ENCODE assay signal across 1 cellular context in the genomic region with DNA sequence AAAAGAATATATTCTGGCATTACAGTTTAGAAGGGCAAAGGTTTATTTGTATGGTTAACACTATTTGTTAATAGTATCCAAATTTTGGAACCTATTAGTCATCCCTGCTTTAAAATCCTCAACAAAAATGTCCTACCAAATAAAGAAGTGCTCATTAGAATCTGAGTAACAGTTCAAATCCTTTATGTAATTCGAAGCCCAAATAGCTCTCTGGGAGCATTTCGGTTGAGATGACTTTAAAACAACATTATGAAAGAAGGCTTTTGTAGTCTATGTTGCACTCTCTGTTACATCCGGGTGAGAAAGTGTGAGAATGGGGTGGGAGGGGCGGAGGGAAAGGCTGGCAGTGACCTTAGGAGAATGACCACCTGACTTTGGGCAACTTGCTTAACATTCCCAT.
TF ChIP-seq lines count a peak whose summit lies in the region.

No MANE protein-coding gene starts in this region.

TF ChIP-seq in GM23338, 12 proteins besides CTCF, POLR2A, EP300 and RAD21 (continued from another document):
- TF ChIP-seq ZNF462 (CRISPR knock-in tag; IDR thresholded peaks at IDR 0.05), result no peak
- TF ChIP-seq STAT1 (IDR thresholded peaks at IDR 0.05; ENCODE audit: unreplicated experiment), result no peak
- no peak for TF ChIP-seq ZNF114 (CRISPR knock-in tag; IDR thresholded peaks at IDR 0.05)
